Comparison of ENCODE assay signal across 9 cellular contexts in genomic region chr11:12724301-12725046, GRCh38. TPM values are rescaled to one million over a fixed set of nuclear protein-coding genes. Genes with fewer than 3 reads are reported as not detected.
A peak's percentile ranks its signal among the peaks of the same experiment; 100 is the strongest.
DNase-seq lines count a peak whose midpoint lies in the region; ATAC-seq and TF ChIP-seq lines count a peak whose summit lies in the region.
"Had no signal": no experiment of that assay in that cellular context is flagged by ENCODE, and none has a peak within 500 bp of the region (broad histone marks: within the 10 kb centered on the region; RNA-seq: fewer than 3 reads in every experiment).

No MANE protein-coding gene starts in this region.

- peaks cover 1% of the 10 kb centered on the region for H3K27me3 Mint-ChIP-seq in endothelial cell (ENCODE audit: unreplicated experiment)
- peaks cover 55% of the 10 kb centered on the region for H3K27me3 Mint-ChIP-seq in T-helper 2 cell treated with Interferon-gamma antibody and Interleukin-4, amounts not matched to agents 5 μg/mL and 100 μg/mL, for 36 hours (ENCODE audit: low read depth)

- H3K4me3 ChIP-seq in mucosa of descending colon = no peak overlapping the region

- no peaks in the 10 kb centered on the region for H3K9me3 ChIP-seq in mucosa of descending colon

- TF ChIP-seq CTCF in endothelial cell (IDR thresholded peaks at IDR 0.05; ENCODE audit: unreplicated experiment) (no peak), mucosa of descending colon (IDR thresholded peaks at IDR 0.05) (no peak)

- H3K36me3 Mint-ChIP-seq in endothelial cell (ENCODE audit: low read depth, unreplicated experiment) = no peaks in the 10 kb centered on the region
- H3K36me3 Mint-ChIP-seq in T-helper 2 cell treated with Interferon-gamma antibody and Interleukin-4, amounts not matched to agents 5 μg/mL and 100 μg/mL, for 36 hours (ENCODE audit: low read depth) = no peaks in the 10 kb centered on the region

- H3K36me3 ChIP-seq in mucosa of descending colon (ENCODE audit: low read depth) = no peaks in the 10 kb centered on the region

- intact Hi-C loops in mucosa of descending colon (cut with DNase I, micrococcal nuclease) = no loop called here

- H3K4me1 ChIP-seq in mucosa of descending colon (ENCODE audit: low read depth) = peaks cover 36% of the 10 kb centered on the region

- H3K9me3 Mint-ChIP-seq in endothelial cell (ENCODE audit: unreplicated experiment) = no peaks in the 10 kb centered on the region
- no peaks in the 10 kb centered on the region for H3K9me3 Mint-ChIP-seq in T-helper 2 cell treated with Interferon-gamma antibody and Interleukin-4, amounts not matched to agents 5 μg/mL and 100 μg/mL, for 36 hours
- H3K9me3 Mint-ChIP-seq: activated B cell treated with CpG ODN at 0.5 μM for 24 hours had no signal

- H3K4me1 Mint-ChIP-seq in endothelial cell (ENCODE audit: unreplicated experiment) = peaks cover 83% of the 10 kb centered on the region
- peaks cover 3% of the 10 kb centered on the region for H3K4me1 Mint-ChIP-seq in T-helper 2 cell treated with Interferon-gamma antibody and Interleukin-4, amounts not matched to agents 5 μg/mL and 100 μg/mL, for 36 hours (ENCODE audit: low read depth)
- H3K4me1 Mint-ChIP-seq: activated B cell treated with CpG ODN at 0.5 μM for 24 hours had no signal

- peak overlapping the region; percentile 97 for H3K27ac Mint-ChIP-seq in endothelial cell (ENCODE audit: unreplicated experiment)
- H3K27ac Mint-ChIP-seq in T-helper 2 cell treated with Interferon-gamma antibody and Interleukin-4, amounts not matched to agents 5 μg/mL and 100 μg/mL, for 36 hours = no peak overlapping the region
- H3K27ac Mint-ChIP-seq: activated B cell treated with CpG ODN at 0.5 μM for 24 hours had no signal

- no peak overlapping the region for H3K4me3 Mint-ChIP-seq in endothelial cell (ENCODE audit: unreplicated experiment)
- no peak overlapping the region for H3K4me3 Mint-ChIP-seq in T-helper 2 cell treated with Interferon-gamma antibody and Interleukin-4, amounts not matched to agents 5 μg/mL and 100 μg/mL, for 36 hours
- H3K4me3 Mint-ChIP-seq: activated B cell treated with CpG ODN at 0.5 μM for 24 hours had no signal

- DNase-seq in NCI-H774 (lab: John Stamatoyannopoulos, UW) (peak; percentile 90), endothelial cell (ENCODE audit: low spot score) (no peak), mucosa of descending colon (peak; percentile 80 to 95 (median 84)), Kasumi-1 (lab: John Stamatoyannopoulos, UW) (no peak), OCI-M2 (lab: John Stamatoyannopoulos, UW; ENCODE audit: unreplicated experiment) (no peak)
- no peak for DNase-seq in T-helper 2 cell treated with Interferon-gamma antibody and Interleukin-4, amounts not matched to agents 5 μg/mL and 100 μg/mL, for 36 hours (ENCODE audit: low spot score)
- DNase-seq: activated B cell treated with CpG ODN at 0.5 μM for 24 hours had no signal

- ATAC-seq in HG02852 (IDR thresholded peaks at IDR 0.05; ENCODE audit: unreplicated experiment) (peak; percentile 61), mucosa of descending colon (peak; percentile 87), GM21825 (IDR thresholded peaks at IDR 0.05; ENCODE audit: unreplicated experiment) (no peak)

RNA-seq across cellular contexts. Expression of gene TEAD1, which starts 50.3 kb away (rescaled TPM):
- total RNA-seq in endothelial cell (ENCODE audit: unreplicated experiment) (54.4 TPM), mucosa of descending colon (100 to 1,000 TPM in 1 of 3 donors, 10 to 100 TPM in 2; 33.2 to 196 (median 41.1) TPM)

Comparison
In these comparisons a context has a peak if more than half of its experiments do, and no peak if none do; other contexts are left out.
1. DNase-seq: peak in NCI-H774 (single experiment) and mucosa of descending colon (3 of 3); none in endothelial cell (single experiment), Kasumi-1 (0 of 2), OCI-M2 (single experiment) and T-helper 2 cell treated with Interferon-gamma antibody and Interleukin-4, amounts not matched to agents 5 μg/mL and 100 μg/mL, for 36 hours (single experiment).